In genomic region chr17:43983515-43984411, GRCh38 we compare ENCODE assay signal across 2 cellular contexts.
A peak's percentile ranks its signal among the peaks of the same experiment; 100 is the strongest.
TF ChIP-seq lines count a peak whose summit lies in the region.

No MANE protein-coding gene starts in this region.

TF ChIP-seq in A549, 52 proteins besides CTCF, POLR2A, EP300 and RAD21:
- peak; percentile 66; the same call in 1 of the 2 replicates for TF ChIP-seq E2F6 (IDR thresholded peaks at IDR 0.05; ENCODE audit: borderline replicate concordance, low read depth)
- no peak for TF ChIP-seq JUN (IDR thresholded peaks at IDR 0.05)
- TF ChIP-seq NPAS2 (CRISPR knock-in tag; IDR thresholded peaks at IDR 0.05; ENCODE audit: borderline replicate concordance) = no peak
- peak; percentile 48; the same call in 1 of the 2 replicates for TF ChIP-seq MAX (IDR thresholded peaks at IDR 0.05)
TF ChIP-seq in A549: peak in this region for 2.

TF ChIP-seq in HEK293, 187 proteins besides CTCF, POLR2A, EP300 and RAD21 (continued from another document and continues in another):
- TF ChIP-seq ZBTB44 (tag by site-specific recombination; IDR thresholded peaks at IDR 0.05) (no peak), ZNF514 (tag by site-specific recombination; IDR thresholded peaks at IDR 0.05) (no peak), ZBTB10 (tag by site-specific recombination; IDR thresholded peaks at IDR 0.05) (peak; percentile 89), KLF1 (tag by site-specific recombination; IDR thresholded peaks at IDR 0.05) (peak; percentile 89), ZNF211 (tag by site-specific recombination; IDR thresholded peaks at IDR 0.05; ENCODE audit: low read depth) (no peak), ZNF24 (tag by site-specific recombination; IDR thresholded peaks at IDR 0.05) (0 out of 2 replicates have a peak, but pooled peaks have one; percentile 36), ZBTB26 (tag by site-specific recombination; optimal IDR thresholded peaks at IDR 0.05) (peak; percentile 99), ZBTB6 (tag by site-specific recombination; IDR thresholded peaks at IDR 0.05) (0 out of 2 replicates have a peak, but pooled peaks have one; percentile 5), ZNF221 (tag by site-specific recombination; IDR thresholded peaks at IDR 0.05; ENCODE audit: borderline replicate concordance) (no peak), ZNF404 (tag by site-specific recombination; IDR thresholded peaks at IDR 0.05) (no peak), SCRT2 (tag by site-specific recombination; IDR thresholded peaks at IDR 0.05) (peak; percentile 21; the same call in 1 of the 2 replicates), PATZ1 (tag by site-specific recombination; IDR thresholded peaks at IDR 0.05) (peak; percentile 81), ZNF157 (tag by site-specific recombination; IDR thresholded peaks at IDR 0.05) (no peak), ZEB2 (tag by site-specific recombination; IDR thresholded peaks at IDR 0.05) (peak; percentile 81), ZNF843 (tag by site-specific recombination; IDR thresholded peaks at IDR 0.05) (peak; percentile 25; the same call in 1 of the 2 replicates), ZNF558 (tag by site-specific recombination; IDR thresholded peaks at IDR 0.05) (no peak), KLF7 (tag by site-specific recombination; IDR thresholded peaks at IDR 0.05; ENCODE audit: borderline replicate concordance) (peak; percentile 64; the same call in 1 of the 2 replicates), ZNF660 (tag by site-specific recombination; IDR thresholded peaks at IDR 0.05) (no peak), ZNF239 (tag by site-specific recombination; IDR thresholded peaks at IDR 0.05) (no peak), GLIS2 (tag by site-specific recombination; IDR thresholded peaks at IDR 0.05) (peak; percentile 92), KLF16 (tag by site-specific recombination; IDR thresholded peaks at IDR 0.05) (peak; percentile 44; the same call in 1 of the 2 replicates), ZNF48 (tag by site-specific recombination; IDR thresholded peaks at IDR 0.05) (no peak), ZNF148 (tag by site-specific recombination; IDR thresholded peaks at IDR 0.05; ENCODE audit: borderline replicate concordance) (no peak), ZSCAN30 (tag by site-specific recombination; IDR thresholded peaks at IDR 0.05) (no peak), INSM2 (tag by site-specific recombination; IDR thresholded peaks at IDR 0.05) (no peak), ZXDB (tag by site-specific recombination; IDR thresholded peaks at IDR 0.05) (peak; percentile 99), ZNF394 (tag by site-specific recombination; IDR thresholded peaks at IDR 0.05; ENCODE audit: borderline replicate concordance) (no peak), ZNF174 (tag by site-specific recombination; IDR thresholded peaks at IDR 0.05) (no peak), HIC1 (tag by site-specific recombination; IDR thresholded peaks at IDR 0.05) (0 out of 2 replicates have a peak, but pooled peaks have one; percentile 51), ZNF792 (tag by site-specific recombination; IDR thresholded peaks at IDR 0.05) (peak; percentile 76), ZNF624 (tag by site-specific recombination; IDR thresholded peaks at IDR 0.05) (no peak), ZNF426 (tag by site-specific recombination; IDR thresholded peaks at IDR 0.05) (no peak), ZNF335 (tag by site-specific recombination; conservative IDR thresholded peaks at IDR 0.05) (peak; percentile 97), ZNF530 (tag by site-specific recombination; IDR thresholded peaks at IDR 0.05; ENCODE audit: low read depth) (no peak), ZIC2 (tag by site-specific recombination; IDR thresholded peaks at IDR 0.05) (peak; percentile 93), ZNF701 (tag by site-specific recombination; IDR thresholded peaks at IDR 0.05) (no peak), ZNF692 (tag by site-specific recombination; IDR thresholded peaks at IDR 0.05) (no peak), ZNF777 (tag by site-specific recombination; IDR thresholded peaks at IDR 0.05; ENCODE audit: borderline replicate concordance) (peak; percentile 57; the same call in 1 of the 2 replicates), ZNF140 (tag by site-specific recombination; IDR thresholded peaks at IDR 0.05) (no peak), ZNF629 (tag by site-specific recombination; IDR thresholded peaks at IDR 0.05) (peak; percentile 93), ZNF449 (tag by site-specific recombination; IDR thresholded peaks at IDR 0.05) (0 out of 2 replicates have a peak, but pooled peaks have one; percentile 43), KLF8 (tag by site-specific recombination; IDR thresholded peaks at IDR 0.05) (peak; percentile 34; the same call in 1 of the 2 replicates), IKZF3 (tag by site-specific recombination; IDR thresholded peaks at IDR 0.05) (0 out of 2 replicates have a peak, but pooled peaks have one; percentile 24)
